8 cellular contexts compared by ENCODE assay signal in genomic region chr19:8615813-8616596, GRCh38. TPM values are rescaled to one million over a fixed set of nuclear protein-coding genes. Genes with fewer than 3 reads are reported as not detected.
DNase-seq lines count a peak whose midpoint lies in the region; ATAC-seq, FAIRE-seq and TF ChIP-seq lines count a peak whose summit lies in the region.

No MANE protein-coding gene starts in this region.

- H3K27me3 Mint-ChIP-seq in CD4-positive, CD25-positive, alpha-beta regulatory T cell, result peaks cover 11% of the 10 kb centered on the region

- in situ Hi-C loops in GM12878 (cut with MboI), result no loop called here

- H3K27ac ChIP-seq in CD4-positive, CD25-positive, alpha-beta regulatory T cell (ENCODE audit: insufficient read depth, low read length, poor library complexity, severe bottlenecking), result no peak overlapping the region
- no peak overlapping the region for H3K27ac ChIP-seq in GM12878 (ENCODE audit: control insufficient read depth, insufficient read depth)

- peak; percentile 14 to 52 (median 41) for DNase-seq in CD4-positive, CD25-positive, alpha-beta regulatory T cell
- DNase-seq in HTR-8/SVneo (ENCODE audit: insufficient read length, low spot score), result peak; percentile 74
- peak; percentile 26 to 46 (median 42) for DNase-seq in T-helper 2 cell
- DNase-seq in GM12878 (ENCODE audit: low read depth, low spot score), result no peak
- DNase-seq in inferior parietal cortex (ENCODE audit: extremely low spot score), result peak; percentile 63
- peak; percentile 56 to 59 for DNase-seq in stimulated activated CD4-positive, alpha-beta T cell treated with anti-CD3 and anti-CD28 coated beads, Interleukin-4, amount 100 ng/mL, for 48 hours (ENCODE audit: low read depth in 2 of 2)

- peaks cover 0 to 29% (median 1%) of the 10 kb centered on the region in 4 donors for H3K4me1 Mint-ChIP-seq in CD4-positive, CD25-positive, alpha-beta regulatory T cell

- peaks cover 0 to 2% (median 0%) of the 10 kb centered on the region in 7 donors for H3K9me3 Mint-ChIP-seq in CD4-positive, CD25-positive, alpha-beta regulatory T cell

- no peaks in the 10 kb centered on the region for H3K79me2 ChIP-seq in GM12878 (ENCODE audit: control insufficient read depth, insufficient read depth, low read length)

- no peak for TF ChIP-seq POLR2A in GM12878 (IDR thresholded peaks at IDR 0.05; ENCODE audit: low read depth, low read length)

- H3K9me3 ChIP-seq in CD4-positive, CD25-positive, alpha-beta regulatory T cell (ENCODE audit: control insufficient read depth in 2 of 2, low read length in 2 of 2), result no peaks in the 10 kb centered on the region
- no peaks in the 10 kb centered on the region for H3K9me3 ChIP-seq in GM12878 (replicated peaks; ENCODE audit: control insufficient read depth, insufficient read depth, low read length)

- no peaks in the 10 kb centered on the region for H3K36me3 ChIP-seq in CD4-positive, CD25-positive, alpha-beta regulatory T cell (ENCODE audit: control insufficient read depth, insufficient read depth, low read length)
- no peaks in the 10 kb centered on the region for H3K36me3 ChIP-seq in GM12878 (ENCODE audit: control insufficient read depth in 2 of 2, insufficient read depth in 2 of 2, low read length in 1 of 2)

- peak; percentile 57 to 84 (median 60) for TF ChIP-seq CTCF in GM12878 (IDR thresholded peaks at IDR 0.05 in 2 of 3, conservative IDR thresholded peaks at IDR 0.05 in 1 of 3; ENCODE audit: control insufficient read depth in 2 of 3, extremely low read depth in 1 of 3, insufficient read depth in 1 of 3, low read depth in 3 of 3, low read length in 3 of 3)

- RAD21 ChIA-PET in GM12878 (lab: Charles Lee; ENCODE audit: unreplicated experiment), result interaction anchor here (0.9 kb wide), 1 partner anchor 21 kb away, joined by 3 read pairs; no protein-coding TSS in a partner anchor

- FAIRE-seq in HTR-8/SVneo (lab: Jason Lieb, UNC) (peak; percentile 55), GM12878 (lab: Jason Lieb, UNC) (no peak)

- no peaks in the 10 kb centered on the region for H3K4me1 ChIP-seq in CD4-positive, CD25-positive, alpha-beta regulatory T cell (ENCODE audit: control insufficient read depth, insufficient read depth, low read length, poor library complexity, severe bottlenecking)
- no peaks in the 10 kb centered on the region for H3K4me1 ChIP-seq in GM12878 (ENCODE audit: control insufficient read depth, insufficient read depth, low read length)

- H3K36me3 Mint-ChIP-seq in CD4-positive, CD25-positive, alpha-beta regulatory T cell, result no peaks in the 10 kb centered on the region

- peak; percentile 47; the same call in 1 of the 2 replicates for TF ChIP-seq RAD21 in GM12878 (IDR thresholded peaks at IDR 0.05; ENCODE audit: insufficient read depth, low read depth, low read length)

- WGBS in GM12878 (ENCODE audit: insufficient coverage, insufficient replicate concordance, low lambda C conversion rate, missing lambda C conversion rate), result 22% methylated on average over 21 of the region's 23 CpGs

- H3K4me3 ChIP-seq in CD4-positive, CD25-positive, alpha-beta regulatory T cell (ENCODE audit: low read depth, low read length), result no peak overlapping the region
- no peak overlapping the region for H3K4me3 ChIP-seq in GM12878

- no peaks in the 10 kb centered on the region for H4K20me1 ChIP-seq in GM12878 (ENCODE audit: control insufficient read depth, insufficient read depth)

- H3K4me3 Mint-ChIP-seq in CD4-positive, CD25-positive, alpha-beta regulatory T cell, result peak overlapping the region in 1 of 4 donors; percentile 11

- SMC1A ChIA-PET in GM12878 (lab: Charles Lee; ENCODE audit: uncharacterized antibody, unreplicated experiment), result no interaction called here

- intact Hi-C loops in GM12878 (cut with micrococcal nuclease; ENCODE audit: unreplicated experiment), result no loop called here

- no peak overlapping the region for H3K4me2 ChIP-seq in GM12878 (ENCODE audit: control insufficient read depth, insufficient read depth)

- CTCF ChIA-PET in GM12878 (lab: Yijun Ruan, JAX), result interaction anchor here (0.6 to 1.5 kb wide), 4 partner anchors 9 to 957 kb away, joined by 3 to 4 read pairs (median 3); partner anchors contain the start of gene MYO1F

- no peak for TF ChIP-seq EP300 in GM12878 (IDR thresholded peaks at IDR 0.05; ENCODE audit: borderline replicate concordance in 1 of 2, control insufficient read depth in 1 of 2, low read depth in 2 of 2, low read length in 2 of 2)

- peak overlapping the region in 1 of 3 donors; percentile 88 for H3K27ac Mint-ChIP-seq in CD4-positive, CD25-positive, alpha-beta regulatory T cell

- no TSS peak for BruUV-seq in GM12878 (replicated peaks; lab: Mats Ljungman, UMichigan)

- H2AFZ ChIP-seq in GM12878 (ENCODE audit: control insufficient read depth, low read depth, low read length), result no peak overlapping the region

- no peaks in the 10 kb centered on the region for H3K27me3 ChIP-seq in CD4-positive, CD25-positive, alpha-beta regulatory T cell (ENCODE audit: control insufficient read depth, insufficient read depth, low read length)
- no peaks in the 10 kb centered on the region for H3K27me3 ChIP-seq in GM12878 (replicated peaks in 1 of 2; ENCODE audit: control insufficient read depth in 2 of 2, insufficient read depth in 2 of 2, low read length in 1 of 2)

- ATAC-seq in CD4-positive, CD25-positive, alpha-beta regulatory T cell (ENCODE audit: low read depth in 2 of 2), result peak in 1 of 2 donors; percentile 44
- no peak for ATAC-seq in GM12878
- no peak for ATAC-seq in HG03565 (IDR thresholded peaks at IDR 0.05; ENCODE audit: unreplicated experiment)
- no peak for ATAC-seq in HG03469 (IDR thresholded peaks at IDR 0.05; ENCODE audit: unreplicated experiment)

- H3K9ac ChIP-seq in GM12878 (ENCODE audit: control insufficient read depth, insufficient read depth, low read length), result no peak overlapping the region

- POLR2A ChIA-PET in GM12878 (lab: Charles Lee), result no interaction called here

RNA-seq across cellular contexts. Expression of gene ADAMTS10, which starts 5.5 kb away (rescaled TPM):
- 17.9 TPM for total RNA-seq in CD4-positive, CD25-positive, alpha-beta regulatory T cell
- polyA plus RNA-seq in CD4-positive, CD25-positive, alpha-beta regulatory T cell, result 1 to 10 TPM in 1 of 4 donors, under 1 TPM in 3; 0.42 to 1.2 (median 0.52) TPM
- total RNA-seq in GM12878 (2013; cell fraction: nucleolus; rRNA removed), result 21.9 and 25.7 TPM in 2 replicates
- total RNA-seq in GM12878 (2014; rRNA removed) (0.68 TPM in 1 of 2 replicates, not detected in the other), GM12878 (2014; rRNA removed; fragmentation: Illumina TruSeq; extraction: Trizol) (0.09 and 0.13 TPM in 2 replicates), GM12878 (2021) (0.45 and 0.59 TPM in 2 replicates)
- not detected for polyA plus RNA-seq in GM12878 (2011; ENCODE audit: low read depth)
- polyA plus RNA-seq in GM12878 (2011; rRNA removed) (2.1 and 2.5 TPM in 2 replicates), GM12878 (2014; fragmentation: Illumina TruSeq; extraction: Trizol) (0.01 TPM in 1 of 2 replicates, not detected in the other), GM12878 (2014; fragmentation: Nextera tagmentation; extraction: Ambion mirVana) (not detected), GM12878 (2014; rRNA removed) (0.20 and 0.42 TPM in 2 replicates), GM12878 (2016; fragmentation: Nextera tagmentation; extraction: Ambion mirVana) (under 1 TPM in 1 of 2 experiments, not detected in 1; 0.15 TPM)
- polyA plus RNA-seq in GM12878 (2011; cell fraction: cytosol; rRNA removed), result 2.0 and 3.9 TPM in 2 replicates
- 50.0 and 53.0 TPM in 2 replicates for polyA plus RNA-seq in GM12878 (2011; cell fraction: nucleus; rRNA removed)
- 0.10 TPM in 1 of 2 replicates, not detected in the other for polyA plus RNA-seq in GM12878 (2012)
- polyA minus RNA-seq in GM12878 (2011; rRNA and poly(A)+ RNA removed), result 1.5 and 5.5 TPM in 2 replicates
- 1.1 and 2.2 TPM in 2 replicates for polyA minus RNA-seq in GM12878 (2011; cell fraction: cytosol; rRNA and poly(A)+ RNA removed)
- 8.3 and 10.6 TPM in 2 replicates for polyA minus RNA-seq in GM12878 (2011; cell fraction: nucleus; rRNA and poly(A)+ RNA removed)

RNA-seq across cellular contexts. Expression of gene NFILZ, which starts 14.4 kb away (rescaled TPM):
- total RNA-seq in CD4-positive, CD25-positive, alpha-beta regulatory T cell, result not detected
- polyA plus RNA-seq in CD4-positive, CD25-positive, alpha-beta regulatory T cell, result not detected
- total RNA-seq in GM12878 (2013; cell fraction: nucleolus; rRNA removed), result not detected in 2 replicates
- total RNA-seq in GM12878 (2014; rRNA removed), result not detected in 2 replicates
- total RNA-seq in GM12878 (2014; rRNA removed; fragmentation: Illumina TruSeq; extraction: Trizol), result not detected in 2 replicates
- total RNA-seq in GM12878 (2021), result not detected in 2 replicates
- polyA plus RNA-seq in GM12878 (2011; ENCODE audit: low read depth), result not detected
- polyA plus RNA-seq in GM12878 (2011; rRNA removed), result not detected in 2 replicates
- not detected in 2 replicates for polyA plus RNA-seq in GM12878 (2011; cell fraction: cytosol; rRNA removed)
- not detected in 2 replicates for polyA plus RNA-seq in GM12878 (2011; cell fraction: nucleus; rRNA removed)
- not detected in 2 replicates for polyA plus RNA-seq in GM12878 (2012)
- not detected in 2 replicates for polyA plus RNA-seq in GM12878 (2014; fragmentation: Illumina TruSeq; extraction: Trizol)
- not detected for polyA plus RNA-seq in GM12878 (2014; fragmentation: Nextera tagmentation; extraction: Ambion mirVana)
- not detected in 2 replicates for polyA plus RNA-seq in GM12878 (2014; rRNA removed)
- not detected for polyA plus RNA-seq in GM12878 (2016; fragmentation: Nextera tagmentation; extraction: Ambion mirVana)
- not detected in 2 replicates for polyA minus RNA-seq in GM12878 (2011; rRNA and poly(A)+ RNA removed)
- polyA minus RNA-seq in GM12878 (2011; cell fraction: cytosol; rRNA and poly(A)+ RNA removed), result not detected in 2 replicates
- polyA minus RNA-seq in GM12878 (2011; cell fraction: nucleus; rRNA and poly(A)+ RNA removed), result not detected in 2 replicates

RNA-seq across cellular contexts. Expression of gene MYO1F, which starts 38.8 kb away (rescaled TPM):
- total RNA-seq in CD4-positive, CD25-positive, alpha-beta regulatory T cell, result 289 TPM
- polyA plus RNA-seq in CD4-positive, CD25-positive, alpha-beta regulatory T cell, result 10 to 100 TPM; 45.3 to 79.3 (median 61.5) TPM
- total RNA-seq in GM12878 (2013; cell fraction: nucleolus; rRNA removed), result 31.9 and 41.6 TPM in 2 replicates
- total RNA-seq in GM12878 (2014; rRNA removed) (31.2 and 42.8 TPM in 2 replicates), GM12878 (2014; rRNA removed; fragmentation: Illumina TruSeq; extraction: Trizol) (28.8 and 32.0 TPM in 2 replicates), GM12878 (2021) (42.6 and 49.4 TPM in 2 replicates)
- polyA plus RNA-seq in GM12878 (2011; ENCODE audit: low read depth), result 6.5 TPM
- polyA plus RNA-seq in GM12878 (2011; rRNA removed) (3.6 and 5.3 TPM in 2 replicates), GM12878 (2014; fragmentation: Illumina TruSeq; extraction: Trizol) (28.9 and 37.0 TPM in 2 replicates), GM12878 (2014; fragmentation: Nextera tagmentation; extraction: Ambion mirVana) (1 to 10 TPM; 3.5 to 4.0 TPM), GM12878 (2014; rRNA removed) (43.3 and 46.9 TPM in 2 replicates), GM12878 (2016; fragmentation: Nextera tagmentation; extraction: Ambion mirVana) (10 to 100 TPM; 29.9 to 30.6 TPM)
- 6.5 and 7.4 TPM in 2 replicates for polyA plus RNA-seq in GM12878 (2011; cell fraction: cytosol; rRNA removed)
- 9.4 and 11.5 TPM in 2 replicates for polyA plus RNA-seq in GM12878 (2011; cell fraction: nucleus; rRNA removed)
- 9.1 and 13.9 TPM in 2 replicates for polyA plus RNA-seq in GM12878 (2012)
- polyA minus RNA-seq in GM12878 (2011; rRNA and poly(A)+ RNA removed), result 8.0 and 10.1 TPM in 2 replicates
- polyA minus RNA-seq in GM12878 (2011; cell fraction: cytosol; rRNA and poly(A)+ RNA removed), result 3.6 TPM in 2 replicates
- 4.1 and 9.5 TPM in 2 replicates for polyA minus RNA-seq in GM12878 (2011; cell fraction: nucleus; rRNA and poly(A)+ RNA removed)
